In the genomic region with DNA sequence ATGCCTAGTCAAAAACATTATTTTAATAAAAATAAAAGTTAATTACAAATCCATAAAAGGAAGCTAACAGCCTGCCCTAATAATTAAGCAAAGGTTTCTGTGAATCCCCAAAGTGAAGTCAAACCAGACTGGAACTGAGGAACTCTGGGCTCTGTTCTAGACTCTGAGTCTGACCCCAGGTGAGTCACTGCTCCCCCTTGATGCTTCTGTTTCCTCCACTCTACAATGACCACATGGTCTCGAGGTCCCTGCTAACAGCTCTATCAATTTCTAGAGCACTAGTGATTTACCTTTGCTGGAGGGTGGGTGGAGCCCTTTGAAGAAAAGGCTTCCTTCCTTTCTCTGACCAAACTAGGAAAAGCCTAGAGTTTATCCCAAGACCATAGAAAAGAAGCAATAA, we compare ENCODE assay signal across 12 cellular contexts. TPM values are rescaled to one million over a fixed set of nuclear protein-coding genes. Genes with fewer than 3 reads are reported as not detected.
DNase-seq lines count a peak whose midpoint lies in the region; ATAC-seq lines count a peak whose summit lies in the region.
"Had no signal": no experiment of that assay in that cellular context is flagged by ENCODE, and none has a peak within 500 bp of the region (broad histone marks: within the 10 kb centered on the region; RNA-seq: fewer than 3 reads in every experiment).

No MANE protein-coding gene starts in this region.

- peaks cover 75% of the 10 kb centered on the region for H3K36me3 ChIP-seq in SJSA1
- H3K36me3 ChIP-seq in effector memory CD4-positive, alpha-beta T cell (ENCODE audit: control insufficient read depth, insufficient read depth, low read length) = peaks cover 34% of the 10 kb centered on the region

- no peaks in the 10 kb centered on the region for H3K27me3 ChIP-seq in SJSA1 (replicated peaks)
- no peaks in the 10 kb centered on the region for H3K27me3 ChIP-seq in effector memory CD4-positive, alpha-beta T cell (replicated peaks; ENCODE audit: control insufficient read depth, insufficient read depth, low read length, poor library complexity, severe bottlenecking)
- H3K27me3 ChIP-seq: SJCRH30 had no signal

- H3K9me3 Mint-ChIP-seq in stimulated activated naive B cell treated with anti-CD40 and anti-IgM and Interleukin-4, amounts not matched to agents 10 μg/mL and 1 μg/mL and 100 μg/mL, for 72 hours = peaks cover 3% of the 10 kb centered on the region in 2 donors

- H3K36me3 Mint-ChIP-seq in stimulated activated naive B cell treated with anti-CD40 and anti-IgM and Interleukin-4, amounts not matched to agents 10 μg/mL and 1 μg/mL and 100 μg/mL, for 72 hours = peaks cover 46 to 55% of the 10 kb centered on the region in 2 donors

- peak overlapping the region; percentile 50 to 64 for H3K4me3 Mint-ChIP-seq in stimulated activated naive B cell treated with anti-CD40 and anti-IgM and Interleukin-4, amounts not matched to agents 10 μg/mL and 1 μg/mL and 100 μg/mL, for 72 hours
- H3K4me3 Mint-ChIP-seq: activated T-cell treated with anti-CD3 and anti-CD28 coated beads, Interleukin-2, amount 50 U/mL, for 4 hours had no signal

- peaks cover 52 to 77% of the 10 kb centered on the region in 2 donors for H3K4me1 Mint-ChIP-seq in stimulated activated naive B cell treated with anti-CD40 and anti-IgM and Interleukin-4, amounts not matched to agents 10 μg/mL and 1 μg/mL and 100 μg/mL, for 72 hours

- H3K4me3 ChIP-seq in SJSA1 = no peak overlapping the region
- no peak overlapping the region for H3K4me3 ChIP-seq in effector memory CD4-positive, alpha-beta T cell (ENCODE audit: insufficient read depth, low read depth, low read length, poor library complexity, severe bottlenecking)
- H3K4me3 ChIP-seq: SJCRH30 had no signal

- peak; percentile 55 to 60 for ATAC-seq in stimulated activated naive B cell treated with anti-CD40 and anti-IgM and Interleukin-4, amounts not matched to agents 10 μg/mL and 1 μg/mL and 100 μg/mL, for 72 hours (replicated peaks)
- ATAC-seq in GM21526 (IDR thresholded peaks at IDR 0.05; ENCODE audit: low FRiP score, unreplicated experiment) = no peak
- ATAC-seq: activated T-cell treated with anti-CD3 and anti-CD28 coated beads, Interleukin-2, amount 50 U/mL, for 4 hours had no signal

- no peaks in the 10 kb centered on the region for H3K9me3 ChIP-seq in SJSA1 (replicated peaks)
- H3K9me3 ChIP-seq in effector memory CD4-positive, alpha-beta T cell (ENCODE audit: control insufficient read depth, low read length) = no peaks in the 10 kb centered on the region
- H3K9me3 ChIP-seq: SJCRH30 had no signal

- H3K4me1 ChIP-seq in SJSA1 (replicated peaks) = peaks cover 60% of the 10 kb centered on the region
- peaks cover 25% of the 10 kb centered on the region for H3K4me1 ChIP-seq in effector memory CD4-positive, alpha-beta T cell (ENCODE audit: control insufficient read depth, insufficient read depth, low read length, poor library complexity, severe bottlenecking)

- H3K27ac ChIP-seq in SJSA1 = peak overlapping the region; percentile 41; the same call in 1 of the 2 replicates
- peak overlapping the region; percentile 21 for H3K27ac ChIP-seq in effector memory CD4-positive, alpha-beta T cell (ENCODE audit: insufficient read depth, low read length, poor library complexity, severe bottlenecking)
- H3K27ac ChIP-seq: SJCRH30 had no signal

- DNase-seq in activated CD8-positive, alpha-beta memory T cell treated with anti-CD3 and anti-CD28 coated beads, Interleukin-2, amount 50 U/mL, for 4 hours = peak; percentile 40
- DNase-seq in activated CD8-positive, alpha-beta memory T cell treated with anti-CD3 and anti-CD28 coated beads, Interleukin-2, amount 50 U/mL, for 48 hours = no peak
- DNase-seq in SJSA1 (ENCODE audit: low read depth in 1 of 2, low spot score in 2 of 2) (no peak), cerebellar nuclear complex (lab: John Stamatoyannopoulos, UW) (no peak), AML-193 (lab: John Stamatoyannopoulos, UW) (no peak)
- no peak for DNase-seq in effector memory CD4-positive, alpha-beta T cell
- DNase-seq in stimulated activated naive B cell treated with anti-CD40 and anti-IgM and Interleukin-4, amounts not matched to agents 10 μg/mL and 1 μg/mL and 100 μg/mL, for 72 hours = no peak
- DNase-seq: activated T-cell treated with anti-CD3 and anti-CD28 coated beads, Interleukin-2, amount 50 U/mL, for 4 hours; DMS 273 treated with DMSO at 0.1 percent for 48 hours; NCI-H1048; SJCRH30 had no signal

- H3K27me3 Mint-ChIP-seq in stimulated activated naive B cell treated with anti-CD40 and anti-IgM and Interleukin-4, amounts not matched to agents 10 μg/mL and 1 μg/mL and 100 μg/mL, for 72 hours = no peaks in the 10 kb centered on the region

- H3K27ac Mint-ChIP-seq in stimulated activated naive B cell treated with anti-CD40 and anti-IgM and Interleukin-4, amounts not matched to agents 10 μg/mL and 1 μg/mL and 100 μg/mL, for 72 hours = peak overlapping the region; percentile 98

RNA-seq across cellular contexts. Expression of a gene that starts 32.4 kb away (rescaled TPM):
- total RNA-seq in SJSA1 (2014; rRNA removed; shearing (Covaris generic)) = 164 and 347 TPM in 2 replicates
